1 cellular context compared by ENCODE assay signal in genomic region chr16:28491970-28492474, GRCh38.
A peak's percentile ranks its signal among the peaks of the same experiment; 100 is the strongest.
TF ChIP-seq lines count a peak whose summit lies in the region.

TSS of gene CLN3 (minus strand) at chr16:28492074. CDS start at chr16:28491759, 315 bp downstream.

TF ChIP-seq in A549, 52 proteins besides CTCF, POLR2A, EP300 and RAD21 (continued from another document):
- TF ChIP-seq JUNB (IDR thresholded peaks at IDR 0.05) (no peak), PHF8 (IDR thresholded peaks at IDR 0.05; ENCODE audit: borderline replicate concordance, low read depth) (peak; percentile 54; the same call in 1 of the 2 replicates)
